8 cellular contexts compared by ENCODE assay signal in genomic region chr10:43395571-43396060, GRCh38. TPM values are rescaled to one million over a fixed set of nuclear protein-coding genes. Genes with fewer than 3 reads are reported as not detected.
DNase-seq lines count a peak whose midpoint lies in the region; ATAC-seq and TF ChIP-seq lines count a peak whose summit lies in the region.

No MANE protein-coding gene starts in this region.

- intact Hi-C loops in prostate gland (cut with DNase I): no loop called here

- H3K9me3 Mint-ChIP-seq in activated CD4-positive, alpha-beta memory T cell treated with anti-CD3 and anti-CD28 coated beads, Interleukin-2, amount 10 ng/mL, durations not matched to agents 7 days and 5 days: no peaks in the 10 kb centered on the region

- H3K4me3 Mint-ChIP-seq in activated CD4-positive, alpha-beta memory T cell treated with anti-CD3 and anti-CD28 coated beads, Interleukin-2, amount 10 ng/mL, durations not matched to agents 7 days and 5 days: peak overlapping the region; percentile 91

- peaks cover 5% of the 10 kb centered on the region for H3K4me1 ChIP-seq in prostate gland (replicated peaks)

- peaks cover 0 to 25% of the 10 kb centered on the region in 2 donors for H3K36me3 ChIP-seq in prostate gland

- CTCF ChIA-PET in activated CD4-positive, alpha-beta memory T cell treated with anti-CD3 and anti-CD28 coated beads, Interleukin-2, amount 10 ng/mL, durations not matched to agents 7 days and 5 days (lab: Charles Lee): interaction anchor here (0.8 to 3.7 kb wide), 7 partner anchors 8 to 102 kb away, joined by 3 to 11 read pairs (median 4); partner anchors contain the start of gene HNRNPF

- no peaks in the 10 kb centered on the region for H3K27me3 Mint-ChIP-seq in activated CD4-positive, alpha-beta memory T cell treated with anti-CD3 and anti-CD28 coated beads, Interleukin-2, amount 10 ng/mL, durations not matched to agents 7 days and 5 days

- peaks cover 88% of the 10 kb centered on the region for H3K36me3 Mint-ChIP-seq in activated CD4-positive, alpha-beta memory T cell treated with anti-CD3 and anti-CD28 coated beads, Interleukin-2, amount 10 ng/mL, durations not matched to agents 7 days and 5 days (ENCODE audit: low read depth)

- H3K27ac Mint-ChIP-seq in activated CD4-positive, alpha-beta memory T cell treated with anti-CD3 and anti-CD28 coated beads, Interleukin-2, amount 10 ng/mL, durations not matched to agents 7 days and 5 days: peak overlapping the region; percentile 88

- WGBS in prostate gland: 11% methylated on average over 18 of the region's 18 CpGs

- no peak for TF ChIP-seq POLR2A in prostate gland (IDR thresholded peaks at IDR 0.05)

- DNase-seq in activated gamma-delta T cell treated with Interleukin-2 at 50 U/mL for 16 hours (peak; percentile 29), activated gamma-delta T cell (lab: John Stamatoyannopoulos, UW) (no peak), fibroblast of the aortic adventitia (ENCODE audit: low read depth) (peak; percentile 34), prostate gland (ENCODE audit: low spot score) (no peak), SKM-1 treated with dmso at 0.1 percent for 144 hours (lab: John Stamatoyannopoulos, UW; ENCODE audit: unreplicated experiment) (no peak), foreskin melanocyte (no peak)
- peak; percentile 55 for DNase-seq in activated CD4-positive, alpha-beta memory T cell treated with anti-CD3 and anti-CD28 coated beads, Interleukin-2, amount 10 ng/mL, durations not matched to agents 7 days and 5 days

- POLR2A ChIA-PET in activated CD4-positive, alpha-beta memory T cell treated with anti-CD3 and anti-CD28 coated beads, Interleukin-2, amount 10 ng/mL, durations not matched to agents 7 days and 5 days (lab: Charles Lee): interaction anchor here (0.7 to 8.1 kb wide), 22 partner anchors 8 to 275 kb away, joined by 3 to 192 read pairs (median 6); partner anchors contain the start of genes CSGALNACT2, HNRNPF, ZNF239 and ZNF487

- H3K4me3 ChIP-seq in fibroblast of the aortic adventitia (ENCODE audit: low read depth, low read length) (peak overlapping the region; percentile 68), prostate gland (peak overlapping the region; percentile 71 to 90)

- peaks cover 76% of the 10 kb centered on the region for H3K4me1 Mint-ChIP-seq in activated CD4-positive, alpha-beta memory T cell treated with anti-CD3 and anti-CD28 coated beads, Interleukin-2, amount 10 ng/mL, durations not matched to agents 7 days and 5 days

- H3K27me3 ChIP-seq in prostate gland (replicated peaks; ENCODE audit: insufficient read depth): no peaks in the 10 kb centered on the region

- no peaks in the 10 kb centered on the region for H3K9me3 ChIP-seq in prostate gland

- ATAC-seq in HG03139 (IDR thresholded peaks at IDR 0.05; ENCODE audit: unreplicated experiment): no peak

- H3K27ac ChIP-seq in prostate gland: peak overlapping the region; percentile 99 to 100

- TF ChIP-seq CTCF in fibroblast of the aortic adventitia (IDR thresholded peaks at IDR 0.05; ENCODE audit: insufficient read depth, low read length): no peak
- TF ChIP-seq CTCF in prostate gland (IDR thresholded peaks at IDR 0.05): no peak

RNA-seq across cellular contexts. Expression of gene HNRNPF, which starts 13.4 kb away (rescaled TPM):
- total RNA-seq in activated CD4-positive, alpha-beta memory T cell treated with anti-CD3 and anti-CD28 coated beads, Interleukin-2, amount 10 ng/mL, durations not matched to agents 7 days and 5 days: 100 to 1,000 TPM; 477 to 494 TPM
- total RNA-seq in fibroblast of the aortic adventitia (ENCODE audit: low replicate concordance) (66.2 and 196 TPM in 2 replicates), prostate gland (100 to 1,000 TPM; 175 to 199 TPM)

RNA-seq across cellular contexts. Expression of gene FXYD4, which starts 24.2 kb away (rescaled TPM):
- total RNA-seq in activated CD4-positive, alpha-beta memory T cell treated with anti-CD3 and anti-CD28 coated beads, Interleukin-2, amount 10 ng/mL, durations not matched to agents 7 days and 5 days: not detected
- total RNA-seq in fibroblast of the aortic adventitia (ENCODE audit: low replicate concordance): not detected in 2 replicates
- not detected for total RNA-seq in prostate gland

RNA-seq across cellular contexts. Expression of gene ZNF487, which starts 41.3 kb away (rescaled TPM):
- total RNA-seq in activated CD4-positive, alpha-beta memory T cell treated with anti-CD3 and anti-CD28 coated beads, Interleukin-2, amount 10 ng/mL, durations not matched to agents 7 days and 5 days: 1 to 10 TPM; 6.1 TPM
- total RNA-seq in fibroblast of the aortic adventitia (ENCODE audit: low replicate concordance) (6.1 and 36.5 TPM in 2 replicates), prostate gland (10 to 100 TPM in 1 of 2 donors, 1 to 10 TPM in 1; 6.6 to 12.5 TPM)

Comparison
In these comparisons a context has a peak if more than half of its experiments do, and no peak if none do; other contexts are left out.
1. DNase-seq: peak in activated gamma-delta T cell treated with Interleukin-2 at 50 U/mL for 16 hours (single experiment), activated CD4-positive, alpha-beta memory T cell treated with anti-CD3 and anti-CD28 coated beads, Interleukin-2, amount 10 ng/mL, durations not matched to agents 7 days and 5 days (single experiment) and fibroblast of the aortic adventitia (single experiment); none in activated gamma-delta T cell (single experiment), prostate gland (single experiment), SKM-1 treated with dmso at 0.1 percent for 144 hours (single experiment) and foreskin melanocyte (single experiment).